Comparison of ENCODE assay signal across 8 cellular contexts in the genomic region with DNA sequence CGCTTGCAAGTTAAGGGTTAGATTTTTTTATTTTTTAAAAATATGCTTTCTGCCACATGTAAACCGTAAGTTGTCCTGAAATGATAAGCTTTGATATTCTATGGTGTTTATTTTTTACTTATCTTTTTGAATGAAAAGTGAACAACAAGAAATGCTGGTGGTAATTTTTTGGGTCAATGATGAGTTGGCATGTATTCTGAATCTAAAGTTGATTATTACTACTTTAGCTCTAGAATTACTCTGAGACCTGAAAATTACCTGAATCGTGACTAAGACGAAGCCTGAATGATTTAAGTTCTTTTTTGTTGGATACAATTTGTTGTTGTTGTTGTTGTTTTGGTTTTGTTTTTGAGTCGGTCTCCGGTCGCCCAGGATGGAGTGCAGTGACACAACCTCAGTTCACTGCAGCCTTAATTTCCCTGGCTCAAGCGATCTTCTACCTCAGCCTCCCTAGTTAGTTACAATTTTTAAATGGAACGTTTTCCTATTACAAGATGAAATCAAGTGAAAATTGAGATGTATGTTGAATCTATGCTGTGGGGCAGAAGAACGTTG. TPM values are rescaled to one million over a fixed set of nuclear protein-coding genes. Genes with fewer than 3 reads are reported as not detected.
A peak's percentile ranks its signal among the peaks of the same experiment; 100 is the strongest.
DNase-seq lines count a peak whose midpoint lies in the region; TF ChIP-seq lines count a peak whose summit lies in the region.

No MANE protein-coding gene starts in this region.

- no peak overlapping the region for H3K27ac ChIP-seq in suprapubic skin

- POLR2A ChIA-PET in activated CD4-positive, alpha-beta T cell treated with anti-CD3 and anti-CD28 coated beads, Interleukin-2, amount 10 ng/mL, durations not matched to agents 7 days and 5 days (lab: Charles Lee): no interaction called here

- no peaks in the 10 kb centered on the region for H3K9me3 ChIP-seq in suprapubic skin

- TF ChIP-seq CTCF in kidney epithelial cell (IDR thresholded peaks at IDR 0.05; ENCODE audit: insufficient read depth, low read length, poor library complexity, severe bottlenecking): no peak
- no peak for TF ChIP-seq CTCF in suprapubic skin (IDR thresholded peaks at IDR 0.05)

- H3K4me1 ChIP-seq in suprapubic skin: peaks cover 51% of the 10 kb centered on the region

- H3K4me3 ChIP-seq in kidney epithelial cell (ENCODE audit: low read depth, low read length) (peak overlapping the region; percentile 68), suprapubic skin (peak overlapping the region; percentile 79)

- DNase-seq in activated CD4-positive, alpha-beta T cell treated with anti-CD3 and anti-CD28 coated beads, Interleukin-2, amount 10 ng/mL, durations not matched to agents 7 days and 5 days: no peak
- DNase-seq in activated CD4-positive, alpha-beta T cell treated with anti-CD3 and anti-CD28 coated beads, Interleukin-2, amount 50 U/mL, for 1 hour: no peak
- DNase-seq in activated naive CD8-positive, alpha-beta T cell treated with anti-CD3 and anti-CD28 coated beads for 36 hours: no peak
- no peak for DNase-seq in kidney epithelial cell (ENCODE audit: low read depth)
- DNase-seq in suprapubic skin (ENCODE audit: low spot score in 2 of 2): no peak
- DNase-seq in NCI-H748 treated with DMSO at 0.1 percent for 48 hours (lab: John Stamatoyannopoulos, UW): no peak
- no peak for DNase-seq in ACHN
- DNase-seq in SK-N-DZ (ENCODE audit: low spot score): no peak

- CTCF ChIA-PET in activated CD4-positive, alpha-beta T cell treated with anti-CD3 and anti-CD28 coated beads, Interleukin-2, amount 10 ng/mL, durations not matched to agents 7 days and 5 days (lab: Charles Lee): no interaction called here

- H3K4me1 Mint-ChIP-seq in activated CD4-positive, alpha-beta T cell treated with anti-CD3 and anti-CD28 coated beads, Interleukin-2, amount 10 ng/mL, durations not matched to agents 7 days and 5 days: peaks cover 49% of the 10 kb centered on the region
- H3K4me1 Mint-ChIP-seq in activated naive CD8-positive, alpha-beta T cell treated with anti-CD3 and anti-CD28 coated beads for 36 hours: peaks cover 27% of the 10 kb centered on the region

- H3K27me3 ChIP-seq in kidney epithelial cell (ENCODE audit: control insufficient read depth, insufficient read depth, low read length) (no peaks in the 10 kb centered on the region), suprapubic skin (no peaks in the 10 kb centered on the region)

- in situ Hi-C loops in ACHN (cut with HindIII; ENCODE audit: low pct_ligation_motif_present, low pct_unique_long_range_greater_than_20kb, low sequenced_read_pairs): no loop called here

- TF ChIP-seq EP300 in suprapubic skin (IDR thresholded peaks at IDR 0.05): no peak

- TF ChIP-seq POLR2A in suprapubic skin (IDR thresholded peaks at IDR 0.05): no peak

- H3K36me3 ChIP-seq in kidney epithelial cell (ENCODE audit: control insufficient read depth, insufficient read depth, low read length) (no peaks in the 10 kb centered on the region), suprapubic skin (peaks cover 16% of the 10 kb centered on the region)

- no peaks in the 10 kb centered on the region for H3K9me3 Mint-ChIP-seq in activated CD4-positive, alpha-beta T cell treated with anti-CD3 and anti-CD28 coated beads, Interleukin-2, amount 10 ng/mL, durations not matched to agents 7 days and 5 days
- peaks cover 1% of the 10 kb centered on the region for H3K9me3 Mint-ChIP-seq in activated naive CD8-positive, alpha-beta T cell treated with anti-CD3 and anti-CD28 coated beads for 36 hours

- H3K27ac Mint-ChIP-seq in activated CD4-positive, alpha-beta T cell treated with anti-CD3 and anti-CD28 coated beads, Interleukin-2, amount 10 ng/mL, durations not matched to agents 7 days and 5 days: peak overlapping the region; percentile 98
- peak overlapping the region; percentile 98 for H3K27ac Mint-ChIP-seq in activated naive CD8-positive, alpha-beta T cell treated with anti-CD3 and anti-CD28 coated beads for 36 hours

- peak overlapping the region; percentile 94 for H3K4me3 Mint-ChIP-seq in activated CD4-positive, alpha-beta T cell treated with anti-CD3 and anti-CD28 coated beads, Interleukin-2, amount 10 ng/mL, durations not matched to agents 7 days and 5 days
- H3K4me3 Mint-ChIP-seq in activated naive CD8-positive, alpha-beta T cell treated with anti-CD3 and anti-CD28 coated beads for 36 hours: peak overlapping the region; percentile 98

- H3K36me3 Mint-ChIP-seq in activated CD4-positive, alpha-beta T cell treated with anti-CD3 and anti-CD28 coated beads, Interleukin-2, amount 10 ng/mL, durations not matched to agents 7 days and 5 days (ENCODE audit: low read depth): peaks cover 51% of the 10 kb centered on the region
- H3K36me3 Mint-ChIP-seq in activated naive CD8-positive, alpha-beta T cell treated with anti-CD3 and anti-CD28 coated beads for 36 hours: peaks cover 65% of the 10 kb centered on the region

- H3K27me3 Mint-ChIP-seq in activated CD4-positive, alpha-beta T cell treated with anti-CD3 and anti-CD28 coated beads, Interleukin-2, amount 10 ng/mL, durations not matched to agents 7 days and 5 days: peaks cover 2% of the 10 kb centered on the region
- H3K27me3 Mint-ChIP-seq in activated naive CD8-positive, alpha-beta T cell treated with anti-CD3 and anti-CD28 coated beads for 36 hours: peaks cover 6% of the 10 kb centered on the region

- 3% methylated on average over 10 of the region's 10 CpGs for WGBS in suprapubic skin

RNA-seq across cellular contexts. Expression of gene RABGGTB, which starts 0.9 kb away (rescaled TPM):
- total RNA-seq in activated CD4-positive, alpha-beta T cell treated with anti-CD3 and anti-CD28 coated beads, Interleukin-2, amount 10 ng/mL, durations not matched to agents 7 days and 5 days: 10 to 100 TPM; 76.8 to 81.2 TPM
- 100 to 1,000 TPM; 236 to 250 TPM for total RNA-seq in activated naive CD8-positive, alpha-beta T cell treated with anti-CD3 and anti-CD28 coated beads for 36 hours
- total RNA-seq in kidney epithelial cell (75.3 and 77.1 TPM in 2 replicates), suprapubic skin (10 to 100 TPM; 40.1 to 92.1 (median 42.2) TPM)
- polyA plus RNA-seq in SK-N-DZ (2014; cell fraction: cytosol; rRNA removed): 105 and 109 TPM in 2 replicates
- polyA plus RNA-seq in SK-N-DZ (2014; cell fraction: nucleus; rRNA removed): 209 and 222 TPM in 2 replicates

RNA-seq across cellular contexts. Expression of gene MSH4, which starts 9.7 kb away (rescaled TPM):
- total RNA-seq in activated CD4-positive, alpha-beta T cell treated with anti-CD3 and anti-CD28 coated beads, Interleukin-2, amount 10 ng/mL, durations not matched to agents 7 days and 5 days: under 1 TPM; 0.40 to 0.46 TPM
- under 1 TPM; 0.22 to 0.35 TPM for total RNA-seq in activated naive CD8-positive, alpha-beta T cell treated with anti-CD3 and anti-CD28 coated beads for 36 hours
- total RNA-seq in kidney epithelial cell (0.08 and 0.27 TPM in 2 replicates), suprapubic skin (under 1 TPM in 1 of 4 donors, not detected in 3; 0.21 TPM)
- 0.03 TPM in 1 of 2 replicates, not detected in the other for polyA plus RNA-seq in SK-N-DZ (2014; cell fraction: cytosol; rRNA removed)
- polyA plus RNA-seq in SK-N-DZ (2014; cell fraction: nucleus; rRNA removed): 0.13 and 0.30 TPM in 2 replicates
